10 cellular contexts compared by ENCODE assay signal in genomic region chr19:1272423-1273262, GRCh38. TPM values are rescaled to one million over a fixed set of nuclear protein-coding genes. Genes with fewer than 3 reads are reported as not detected.
A peak's percentile ranks its signal among the peaks of the same experiment; 100 is the strongest.
DNase-seq lines count a peak whose midpoint lies in the region; ATAC-seq, FAIRE-seq and TF ChIP-seq lines count a peak whose summit lies in the region.
"Had no signal": no experiment of that assay in that cellular context is flagged by ENCODE, and none has a peak within 500 bp of the region (broad histone marks: within the 10 kb centered on the region; RNA-seq: fewer than 3 reads in every experiment).

No MANE protein-coding gene starts in this region.

- H3K27me3 ChIP-seq in heart left ventricle (no peaks in the 10 kb centered on the region), astrocyte (ENCODE audit: insufficient read depth, low read length) (no peaks in the 10 kb centered on the region), testis (no peaks in the 10 kb centered on the region)

- H3K4me1 Mint-ChIP-seq in astrocyte (ENCODE audit: low read depth, unreplicated experiment) (peaks cover 31% of the 10 kb centered on the region), type B pancreatic cell (ENCODE audit: unreplicated experiment) (peaks cover 32% of the 10 kb centered on the region)

- no peak for FAIRE-seq in astrocyte (lab: Jason Lieb, UNC)

- no peaks in the 10 kb centered on the region for H3K9me3 Mint-ChIP-seq in astrocyte (ENCODE audit: unreplicated experiment)
- H3K9me3 Mint-ChIP-seq in type B pancreatic cell = no peaks in the 10 kb centered on the region

- H2AFZ ChIP-seq in astrocyte (ENCODE audit: low read depth, low read length) = no peak overlapping the region

- TF ChIP-seq POLR2A in heart left ventricle (IDR thresholded peaks at IDR 0.05) (no peak), testis (IDR thresholded peaks at IDR 0.05) (no peak)

- H3K27me3 Mint-ChIP-seq in astrocyte (ENCODE audit: low read depth, unreplicated experiment) = no peaks in the 10 kb centered on the region
- H3K27me3 Mint-ChIP-seq in type B pancreatic cell = no peaks in the 10 kb centered on the region

- H3K4me2 ChIP-seq in astrocyte (ENCODE audit: low read length) = peak overlapping the region; percentile 97

- intact Hi-C loops in heart left ventricle (cut with DNase I) = loop anchor here in 6 of 10 donors (5.0 to 10.0 kb wide), 7 partner anchors 82 to 782 kb away; partner anchors contain the start of genes DAZAP1 (in 2 of the 6), GAMT (in 2 of the 6), ADAMTSL5 (in 1 of the 6) and GPX4 (in 1 of the 6)
- intact Hi-C loops in left cardiac atrium (cut with DNase I) = loop anchor here in 1 of 2 donors (10.0 kb wide), 1 partner anchor 132 kb away; the partner anchor contains the start of genes DAZAP1 and GAMT
- intact Hi-C loops in testis (cut with DNase I; ENCODE audit: low total_unique reads) = no loop called here

- H3K79me2 ChIP-seq in astrocyte (ENCODE audit: insufficient read depth, low read length) = peaks cover 67% of the 10 kb centered on the region

- peak overlapping the region in 7 of 12 donors; percentile 23 to 92 (median 72) for H3K4me3 ChIP-seq in heart left ventricle
- no peak overlapping the region for H3K4me3 ChIP-seq in astrocyte (ENCODE audit: insufficient read depth, low read depth, low read length)
- no peak overlapping the region for H3K4me3 ChIP-seq in mesodermal cell (ENCODE audit: extremely low read depth, insufficient read depth, low read length, poor library complexity, severe bottlenecking)
- H3K4me3 ChIP-seq in testis = no peak overlapping the region

- peaks cover 8 to 83% (median 77%) of the 10 kb centered on the region in 12 donors for H3K4me1 ChIP-seq in heart left ventricle
- peaks cover 69% of the 10 kb centered on the region for H3K4me1 ChIP-seq in astrocyte (ENCODE audit: insufficient read depth, low read length)
- H3K4me1 ChIP-seq in mesodermal cell (ENCODE audit: control insufficient read depth, insufficient read depth, low read length, poor library complexity, severe bottlenecking) = peaks cover 47% of the 10 kb centered on the region
- H3K4me1 ChIP-seq in testis = peaks cover 71% of the 10 kb centered on the region

- ATAC-seq in heart left ventricle (no peak), left cardiac atrium (no peak)

- WGBS in heart left ventricle, 4 donors = 66 to 72% (median 68%) methylated on average over 33 of the region's 33 CpGs
- WGBS in mesodermal cell (ENCODE audit: insufficient coverage in 2 of 2), 2 experiments = 96 to 98% methylated on average over 30 to 32 of the region's 33 CpGs
- 78 to 82% methylated on average over 33 of the region's 33 CpGs for WGBS in testis, 2 donors

- TF ChIP-seq CTCF in heart left ventricle (IDR thresholded peaks at IDR 0.05) = no peak
- no peak for TF ChIP-seq CTCF in astrocyte (IDR thresholded peaks at IDR 0.05; ENCODE audit: insufficient read depth, low read depth, low read length)
- TF ChIP-seq CTCF in type B pancreatic cell (conservative IDR thresholded peaks at IDR 0.05) = no peak
- no peak for TF ChIP-seq CTCF in testis (IDR thresholded peaks at IDR 0.05)

- peak overlapping the region in 10 of 12 donors; percentile 3 to 100 (median 98) for H3K27ac ChIP-seq in heart left ventricle
- H3K27ac ChIP-seq in astrocyte (ENCODE audit: low read depth, low read length) = peak overlapping the region; percentile 37
- H3K27ac ChIP-seq in mesodermal cell (ENCODE audit: low read depth, low read length, severe bottlenecking) = peak overlapping the region; percentile 37
- H3K27ac ChIP-seq in testis = peak overlapping the region in 1 of 2 donors; percentile 14

- no peak for DNase-seq in heart left ventricle
- DNase-seq in left cardiac atrium = no peak
- no peak for DNase-seq in astrocyte (ENCODE audit: low read depth)
- DNase-seq in type B pancreatic cell (ENCODE audit: extremely low spot score, unreplicated experiment) = no peak
- no peak for DNase-seq in testis
- DNase-seq in OCI-M2 (lab: John Stamatoyannopoulos, UW; ENCODE audit: unreplicated experiment) = no peak
- no peak for DNase-seq in NCI-H524 (lab: John Stamatoyannopoulos, UW)
- DNase-seq: NCI-H774; stimulated activated CD4-positive, alpha-beta T cell treated with anti-CD3 and anti-CD28 coated beads, Interleukin-15, amount 100 ng/mL, for 24 hours had no signal

- peaks cover 57% of the 10 kb centered on the region for H4K20me1 ChIP-seq in astrocyte (ENCODE audit: insufficient read depth, low read length)

- H3K9ac ChIP-seq in astrocyte (ENCODE audit: low read length) = peak overlapping the region; percentile 38

- H3K27ac Mint-ChIP-seq in astrocyte (ENCODE audit: unreplicated experiment) = peak overlapping the region; percentile 48
- peak overlapping the region; percentile 72 for H3K27ac Mint-ChIP-seq in type B pancreatic cell

- H3K36me3 ChIP-seq in heart left ventricle = peaks cover 2 to 60% (median 48%) of the 10 kb centered on the region in 9 donors
- peaks cover 24% of the 10 kb centered on the region for H3K36me3 ChIP-seq in astrocyte (ENCODE audit: insufficient read depth, low read length)
- peaks cover 58% of the 10 kb centered on the region for H3K36me3 ChIP-seq in mesodermal cell (ENCODE audit: control insufficient read depth, insufficient read depth, low read length)
- H3K36me3 ChIP-seq in testis (ENCODE audit: low read depth, missing control alignments) = no peaks in the 10 kb centered on the region

- H3K4me3 Mint-ChIP-seq in astrocyte (ENCODE audit: unreplicated experiment) = peak overlapping the region; percentile 69
- peak overlapping the region; percentile 76 for H3K4me3 Mint-ChIP-seq in type B pancreatic cell

- H3K9me3 ChIP-seq in heart left ventricle = no peaks in the 10 kb centered on the region
- no peaks in the 10 kb centered on the region for H3K9me3 ChIP-seq in astrocyte (ENCODE audit: insufficient read depth, low read depth, low read length)
- H3K9me3 ChIP-seq in mesodermal cell (ENCODE audit: control insufficient read depth, low read length) = no peaks in the 10 kb centered on the region
- H3K9me3 ChIP-seq in testis = no peaks in the 10 kb centered on the region

- H3K36me3 Mint-ChIP-seq in astrocyte (ENCODE audit: low read depth, unreplicated experiment) (peaks cover 14% of the 10 kb centered on the region), type B pancreatic cell (peaks cover 17% of the 10 kb centered on the region)

RNA-seq across cellular contexts. Expression of gene FAM174C, which starts 2.7 kb away (rescaled TPM):
- total RNA-seq in heart left ventricle (10 to 100 TPM; 11.6 to 46.7 (median 18.7) TPM), left cardiac atrium (10 to 100 TPM; 19.2 to 21.4 TPM), astrocyte (50.5 and 50.8 TPM in 2 replicates), type B pancreatic cell (ENCODE audit: low replicate concordance) (30.6 and 36.4 TPM in 2 replicates), testis (100 to 1,000 TPM; 111 to 128 TPM)
- polyA plus RNA-seq in heart left ventricle (10 to 100 TPM; 23.8 to 56.4 TPM), testis (ENCODE audit: insufficient read depth, low read depth, low replicate concordance) (51.6 TPM)
- polyA plus RNA-seq in mesodermal cell (2013, experiment 1 of 2) = 22.1 TPM
- polyA plus RNA-seq in mesodermal cell (2013, experiment 2 of 2) = 19.2 TPM

RNA-seq across cellular contexts. Expression of gene CIRBP, which starts 3.5 kb away (rescaled TPM):
- total RNA-seq in heart left ventricle = 100 to 1,000 TPM; 149 to 425 (median 269) TPM
- 100 to 1,000 TPM; 217 to 282 TPM for polyA plus RNA-seq in heart left ventricle
- total RNA-seq in left cardiac atrium = 100 to 1,000 TPM; 229 to 379 TPM
- total RNA-seq in astrocyte = 184 and 215 TPM in 2 replicates
- polyA plus RNA-seq in mesodermal cell (2013, experiment 1 of 2) = 231 TPM
- 221 TPM for polyA plus RNA-seq in mesodermal cell (2013, experiment 2 of 2)
- total RNA-seq in type B pancreatic cell (ENCODE audit: low replicate concordance) = 316 and 421 TPM in 2 replicates
- total RNA-seq in testis = 100 to 1,000 TPM; 621 to 661 TPM
- polyA plus RNA-seq in testis (ENCODE audit: insufficient read depth, low read depth, low replicate concordance) = 483 TPM

RNA-seq across cellular contexts. Expression of gene EFNA2, which starts 13.0 kb away (rescaled TPM):
- not detected for total RNA-seq in heart left ventricle
- polyA plus RNA-seq in heart left ventricle = not detected
- not detected for total RNA-seq in left cardiac atrium
- total RNA-seq in astrocyte = 7.0 and 8.4 TPM in 2 replicates
- 21.0 TPM for polyA plus RNA-seq in mesodermal cell (2013, experiment 1 of 2)
- polyA plus RNA-seq in mesodermal cell (2013, experiment 2 of 2) = 13.1 TPM
- total RNA-seq in type B pancreatic cell (ENCODE audit: low replicate concordance) = 5.1 and 17.6 TPM in 2 replicates
- 1 to 10 TPM; 1.5 to 2.9 TPM for total RNA-seq in testis
- 0.61 TPM for polyA plus RNA-seq in testis (ENCODE audit: insufficient read depth, low read depth, low replicate concordance)

RNA-seq across cellular contexts. Expression of gene MIDN, which starts 24.3 kb away (rescaled TPM):
- total RNA-seq in heart left ventricle = 100 to 1,000 TPM in 1 of 9 donors, 10 to 100 TPM in 8; 25.8 to 115 (median 60.5) TPM
- 10 to 100 TPM; 31.5 to 33.6 TPM for polyA plus RNA-seq in heart left ventricle
- total RNA-seq in left cardiac atrium = 100 to 1,000 TPM in 1 of 2 donors, 10 to 100 TPM in 1; 58.7 to 148 TPM
- 119 and 141 TPM in 2 replicates for total RNA-seq in astrocyte
- 101 TPM for polyA plus RNA-seq in mesodermal cell (2013, experiment 1 of 2)
- 84.0 TPM for polyA plus RNA-seq in mesodermal cell (2013, experiment 2 of 2)
- 122 and 127 TPM in 2 replicates for total RNA-seq in type B pancreatic cell (ENCODE audit: low replicate concordance)
- 10 to 100 TPM; 38.2 to 42.4 TPM for total RNA-seq in testis
- 30.3 TPM for polyA plus RNA-seq in testis (ENCODE audit: insufficient read depth, low read depth, low replicate concordance)

RNA-seq across cellular contexts. Expression of gene ATP5F1D, which starts 31.1 kb away (rescaled TPM):
- 100 to 1,000 TPM; 201 to 584 (median 450) TPM for total RNA-seq in heart left ventricle
- polyA plus RNA-seq in heart left ventricle = 1,000 to 10,000 TPM in 1 of 2 donors, 100 to 1,000 TPM in 1; 459 to 1,034 TPM
- total RNA-seq in left cardiac atrium = 100 to 1,000 TPM; 540 to 639 TPM
- 154 and 170 TPM in 2 replicates for total RNA-seq in astrocyte
- polyA plus RNA-seq in mesodermal cell (2013, experiment 1 of 2) = 132 TPM
- 98.5 TPM for polyA plus RNA-seq in mesodermal cell (2013, experiment 2 of 2)
- 165 and 197 TPM in 2 replicates for total RNA-seq in type B pancreatic cell (ENCODE audit: low replicate concordance)
- 100 to 1,000 TPM; 104 to 166 TPM for total RNA-seq in testis
- 94.5 TPM for polyA plus RNA-seq in testis (ENCODE audit: insufficient read depth, low read depth, low replicate concordance)

Comparison
In these comparisons a context has a peak if more than half of its experiments do, and no peak if none do; other contexts are left out.
1. H3K4me3 ChIP-seq: peak in heart left ventricle (7 of 12); none in astrocyte (single experiment), mesodermal cell (single experiment) and testis (0 of 2).